ENCODE assay signal across 21 cellular contexts in the genomic region with DNA sequence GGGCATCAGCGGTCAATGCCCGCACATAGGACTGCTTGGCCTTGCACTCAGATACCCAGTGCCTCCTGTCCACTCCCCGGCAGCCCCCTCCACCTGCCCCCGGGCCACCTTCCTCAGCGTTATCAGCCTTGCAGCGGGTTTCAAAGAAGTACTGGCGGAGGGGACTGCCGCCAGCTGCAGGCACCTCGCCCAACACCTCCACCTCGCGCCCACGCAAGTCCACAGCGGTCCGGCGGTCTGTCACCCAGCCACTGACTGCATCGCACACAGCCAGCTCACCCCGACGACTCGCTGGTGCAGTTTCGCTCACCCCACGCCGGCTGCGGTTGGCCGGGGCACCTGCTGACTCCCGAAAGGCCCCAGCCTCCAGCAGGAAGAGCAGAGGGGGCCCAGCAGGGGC. TPM values are rescaled to one million over a fixed set of nuclear protein-coding genes. Genes with fewer than 3 reads are reported as not detected.
"Had no signal": no experiment of that assay in that cellular context is flagged by ENCODE, and none has a peak within 500 bp of the region (broad histone marks: within the 10 kb centered on the region; RNA-seq: fewer than 3 reads in every experiment).

No MANE protein-coding gene starts in this region.

- H3K4me3 Mint-ChIP-seq: activated T-helper 1 cell treated with anti-CD3 and anti-CD28 coated beads, Interleukin-12 subunit alpha, Interleukin-12 subunit beta, Interleukin-2, Interleukin-4 antibody, amounts not matched to agents 30 ng/mL and 10 ng/mL and 1 ng/mL, durations not matched to agents 14 hours and 24 hours and 36 hours; dendritic cell treated with granulocyte-macrophage colony-stimulating factor and Interleukin-4, amounts not matched to agents 40 ng/mL and 50 ng/mL, for 4 days; nephron progenitor cell; T-helper 17 cell; WTC11 had no signal

- H3K27ac Mint-ChIP-seq: activated T-helper 1 cell treated with anti-CD3 and anti-CD28 coated beads, Interleukin-12 subunit alpha, Interleukin-12 subunit beta, Interleukin-2, Interleukin-4 antibody, amounts not matched to agents 30 ng/mL and 10 ng/mL and 1 ng/mL, durations not matched to agents 14 hours and 24 hours and 36 hours; dendritic cell treated with granulocyte-macrophage colony-stimulating factor and Interleukin-4, amounts not matched to agents 40 ng/mL and 50 ng/mL, for 4 days; nephron progenitor cell; T-helper 17 cell; WTC11 had no signal

- H3K4me1 ChIP-seq: breast epithelium had no signal

- ATAC-seq: foreskin keratinocyte, sciatic nerve, T-helper 17 cell, WTC11 had no signal

- H3K4me3 ChIP-seq: ascending aorta, breast epithelium had no signal

- DNase-seq: activated CD4-positive, alpha-beta T cell treated with anti-CD3 and anti-CD28 coated beads for 48 hours; activated naive CD4-positive, alpha-beta T cell; cerebellar nuclear complex; effector memory CD4-positive, alpha-beta T cell; foreskin keratinocyte; glutamatergic neuron; kidney glomerular epithelial cell; mesendoderm; nephron progenitor cell; T-helper 17 cell had no signal

- H3K36me3 ChIP-seq: ascending aorta, breast epithelium had no signal

- H3K9me3 ChIP-seq: ascending aorta, breast epithelium had no signal

- H3K27ac ChIP-seq: ascending aorta, breast epithelium, foreskin keratinocyte had no signal

- H3K9me3 Mint-ChIP-seq: activated T-helper 1 cell treated with anti-CD3 and anti-CD28 coated beads, Interleukin-12 subunit alpha, Interleukin-12 subunit beta, Interleukin-2, Interleukin-4 antibody, amounts not matched to agents 30 ng/mL and 10 ng/mL and 1 ng/mL, durations not matched to agents 14 hours and 24 hours and 36 hours; dendritic cell treated with granulocyte-macrophage colony-stimulating factor and Interleukin-4, amounts not matched to agents 40 ng/mL and 50 ng/mL, for 4 days; nephron progenitor cell; WTC11 had no signal

- H3K27me3 ChIP-seq: foreskin keratinocyte had no signal

- H3K36me3 Mint-ChIP-seq: WTC11 had no signal

RNA-seq across cellular contexts. Expression of gene NTF4, which starts 3.2 kb away (rescaled TPM):
- total RNA-seq: activated CD8-positive, alpha-beta memory T cell treated with anti-CD3 and anti-CD28 coated beads for 36 hours; activated T-helper 1 cell treated with anti-CD3 and anti-CD28 coated beads, Interleukin-12 subunit alpha, Interleukin-12 subunit beta, Interleukin-2, Interleukin-4 antibody, amounts not matched to agents 30 ng/mL and 10 ng/mL and 1 ng/mL, durations not matched to agents 14 hours and 24 hours and 36 hours; ascending aorta; liver; pulmonary artery endothelial cell; sciatic nerve; T-helper 17 cell had no signal
- polyA plus RNA-seq: liver had no signal

RNA-seq across cellular contexts. Expression of gene CGB7, which starts 3.9 kb away (rescaled TPM):
- total RNA-seq: activated CD8-positive, alpha-beta memory T cell treated with anti-CD3 and anti-CD28 coated beads for 36 hours; activated T-helper 1 cell treated with anti-CD3 and anti-CD28 coated beads, Interleukin-12 subunit alpha, Interleukin-12 subunit beta, Interleukin-2, Interleukin-4 antibody, amounts not matched to agents 30 ng/mL and 10 ng/mL and 1 ng/mL, durations not matched to agents 14 hours and 24 hours and 36 hours; liver; omental fat pad; sciatic nerve; T-helper 17 cell had no signal
- polyA plus RNA-seq: liver had no signal

RNA-seq across cellular contexts. Expression of gene KCNA7, which starts 11.1 kb away (rescaled TPM):
- total RNA-seq: activated CD8-positive, alpha-beta memory T cell treated with anti-CD3 and anti-CD28 coated beads for 36 hours; activated T-helper 1 cell treated with anti-CD3 and anti-CD28 coated beads, Interleukin-12 subunit alpha, Interleukin-12 subunit beta, Interleukin-2, Interleukin-4 antibody, amounts not matched to agents 30 ng/mL and 10 ng/mL and 1 ng/mL, durations not matched to agents 14 hours and 24 hours and 36 hours; ascending aorta; breast epithelium; foreskin keratinocyte; liver; omental fat pad; pulmonary artery endothelial cell; sciatic nerve; T-helper 17 cell; ureter had no signal
- polyA plus RNA-seq: foreskin keratinocyte, liver had no signal

RNA-seq across cellular contexts. Expression of gene CGB8, which starts 12.5 kb away (rescaled TPM):
- total RNA-seq: activated CD8-positive, alpha-beta memory T cell treated with anti-CD3 and anti-CD28 coated beads for 36 hours; activated T-helper 1 cell treated with anti-CD3 and anti-CD28 coated beads, Interleukin-12 subunit alpha, Interleukin-12 subunit beta, Interleukin-2, Interleukin-4 antibody, amounts not matched to agents 30 ng/mL and 10 ng/mL and 1 ng/mL, durations not matched to agents 14 hours and 24 hours and 36 hours; ascending aorta; breast epithelium; foreskin keratinocyte; liver; omental fat pad; pulmonary artery endothelial cell; sciatic nerve; T-helper 17 cell; ureter had no signal
- polyA plus RNA-seq: foreskin keratinocyte, liver had no signal

RNA-seq across cellular contexts. Expression of gene CGB5, which starts 17.8 kb away (rescaled TPM):
- total RNA-seq: activated CD8-positive, alpha-beta memory T cell treated with anti-CD3 and anti-CD28 coated beads for 36 hours; activated T-helper 1 cell treated with anti-CD3 and anti-CD28 coated beads, Interleukin-12 subunit alpha, Interleukin-12 subunit beta, Interleukin-2, Interleukin-4 antibody, amounts not matched to agents 30 ng/mL and 10 ng/mL and 1 ng/mL, durations not matched to agents 14 hours and 24 hours and 36 hours; ascending aorta; breast epithelium; foreskin keratinocyte; liver; omental fat pad; pulmonary artery endothelial cell; sciatic nerve; T-helper 17 cell had no signal
- polyA plus RNA-seq: liver had no signal
